ENCODE assay signal across 10 cellular contexts in the genomic region with DNA sequence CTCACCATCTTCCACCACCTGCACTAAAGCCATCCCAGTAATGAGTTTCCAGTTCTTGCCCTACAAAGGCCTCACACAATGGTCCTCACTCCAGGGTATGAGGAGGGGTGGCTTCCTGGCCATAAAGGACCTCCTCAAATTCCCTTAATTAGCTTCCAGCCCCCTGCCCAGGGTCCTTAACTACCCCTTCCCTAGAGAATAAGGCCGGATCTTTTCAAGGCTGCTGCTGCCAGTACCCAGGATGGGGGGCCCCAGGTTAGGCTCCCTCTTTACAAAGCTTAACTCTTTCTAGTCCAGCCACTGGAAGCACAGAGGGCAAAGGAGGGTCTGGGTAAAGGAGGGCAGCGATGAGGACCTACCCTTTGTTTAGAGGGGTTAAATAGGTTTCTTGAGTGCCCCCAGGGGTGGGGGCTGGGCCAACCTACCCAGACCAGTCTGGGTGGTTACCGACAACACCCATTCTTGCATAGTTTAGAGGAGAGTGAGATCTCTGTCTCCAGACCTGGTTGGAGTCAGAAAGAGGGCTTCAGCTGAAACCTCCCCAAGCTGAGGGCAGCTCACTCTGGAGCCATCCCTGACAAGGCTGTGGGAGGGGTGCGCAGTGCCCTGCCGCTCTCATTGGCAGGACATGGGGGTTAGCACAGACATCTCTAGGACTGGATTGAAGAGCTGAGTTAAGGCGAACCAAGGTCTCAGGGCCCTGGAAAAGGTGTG. TPM values are rescaled to one million over a fixed set of nuclear protein-coding genes. Genes with fewer than 3 reads are reported as not detected.
DNase-seq lines count a peak whose midpoint lies in the region; ATAC-seq and TF ChIP-seq lines count a peak whose summit lies in the region.
"Had no signal": no experiment of that assay in that cellular context is flagged by ENCODE, and none has a peak within 500 bp of the region (broad histone marks: within the 10 kb centered on the region; RNA-seq: fewer than 3 reads in every experiment).

No MANE protein-coding gene starts in this region.

- peak overlapping the region; percentile 70 to 87 (median 78) for H3K4me3 Mint-ChIP-seq in brain

- H3K4me1 Mint-ChIP-seq in brain, result peaks cover 100% of the 10 kb centered on the region

- no peak for TF ChIP-seq POLR2A in adrenal gland (IDR thresholded peaks at IDR 0.05)

- peak overlapping the region; percentile 91 to 96 (median 94) for H3K27ac Mint-ChIP-seq in brain

- WGBS in adrenal gland, 4 donors, result 58 to 89% (median 83%) methylated on average over 4 to 6 of the region's 6 CpGs

- H3K27me3 ChIP-seq in HUES48 (ENCODE audit: control insufficient read depth, insufficient read depth, low read length), result peaks cover 15% of the 10 kb centered on the region
- peaks cover 8% of the 10 kb centered on the region; the same call in 1 of the 2 replicates for H3K27me3 ChIP-seq in iPS-20b (ENCODE audit: insufficient read depth, low read length)
- peaks cover 14% of the 10 kb centered on the region for H3K27me3 ChIP-seq in adrenal gland

- ATAC-seq in HG02759 (IDR thresholded peaks at IDR 0.05; ENCODE audit: unreplicated experiment), result no peak

- no peaks in the 10 kb centered on the region for H3K36me3 ChIP-seq in HUES48 (ENCODE audit: control insufficient read depth, insufficient read depth, low read length)
- peaks cover 13% of the 10 kb centered on the region; the same call in 1 of the 2 replicates for H3K36me3 ChIP-seq in iPS-20b (ENCODE audit: insufficient read depth, low read depth, low read length)
- H3K36me3 ChIP-seq in adrenal gland (replicated peaks in 1 of 2), result no peaks in the 10 kb centered on the region

- H3K9me3 Mint-ChIP-seq in brain, result peaks cover 0 to 2% (median 0%) of the 10 kb centered on the region in 5 experiments

- intact Hi-C loops in adrenal gland (cut with DNase I), result no loop called here

- H3K4me1 ChIP-seq in HUES48 (ENCODE audit: control insufficient read depth, insufficient read depth, low read length) (peaks cover 76% of the 10 kb centered on the region), iPS-20b (ENCODE audit: insufficient read depth, low read length) (peaks cover 77% of the 10 kb centered on the region), adrenal gland (replicated peaks in 1 of 2) (no peaks in the 10 kb centered on the region)

- TF ChIP-seq CTCF in brain (conservative IDR thresholded peaks at IDR 0.05) (no peak), retinal pigment epithelial cell (conservative IDR thresholded peaks at IDR 0.05; ENCODE audit: low read depth, low read length) (no peak), adrenal gland (IDR thresholded peaks at IDR 0.05) (no peak)

- H3K27ac ChIP-seq in HUES48 (ENCODE audit: low read depth, low read length), result peak overlapping the region; percentile 95
- no peak overlapping the region for H3K27ac ChIP-seq in iPS-20b (ENCODE audit: low read length)
- no peak overlapping the region for H3K27ac ChIP-seq in adrenal gland

- H3K36me3 Mint-ChIP-seq in brain, result no peaks in the 10 kb centered on the region

- no peak overlapping the region for H3K9ac ChIP-seq in HUES48 (ENCODE audit: low read depth, low read length)
- H3K9ac ChIP-seq in iPS-20b (ENCODE audit: low read depth, low read length), result peak overlapping the region; percentile 70; the same call in 1 of the 2 replicates

- DNase-seq in retinal pigment epithelial cell (ENCODE audit: low read depth) (no peak), OCI-M2 (lab: John Stamatoyannopoulos, UW; ENCODE audit: unreplicated experiment) (no peak), adrenal gland (no peak)
- DNase-seq: amygdala had no signal

- H3K4me3 ChIP-seq in HUES48 (ENCODE audit: low read depth, low read length) (peak overlapping the region; percentile 47), iPS-20b (ENCODE audit: low read length) (peak overlapping the region; percentile 63), retinal pigment epithelial cell (ENCODE audit: low read length) (peak overlapping the region; percentile 57), adrenal gland (no peak overlapping the region)

- H3K27me3 Mint-ChIP-seq in brain, result peaks cover 7% of the 10 kb centered on the region

- H3K9me3 ChIP-seq in HUES48 (ENCODE audit: control insufficient read depth, insufficient read depth, low read length), result no peaks in the 10 kb centered on the region
- H3K9me3 ChIP-seq in iPS-20b (ENCODE audit: insufficient read depth, low read depth, low read length), result no peaks in the 10 kb centered on the region
- H3K9me3 ChIP-seq in adrenal gland (replicated peaks in 1 of 3), result no peaks in the 10 kb centered on the region

RNA-seq across cellular contexts. Expression of a gene that starts 7.1 kb away (rescaled TPM):
- polyA plus RNA-seq in brain (ENCODE audit: insufficient read depth, low read depth, low replicate concordance) (0.10 TPM), adrenal gland (under 1 TPM; 0.03 to 0.08 (median 0.05) TPM)
- total RNA-seq in adrenal gland, result not detected
- total RNA-seq: RPMI7951, skeletal muscle tissue had no signal

RNA-seq across cellular contexts. Expression of a gene that starts 26.8 kb away (rescaled TPM):
- polyA plus RNA-seq in brain (ENCODE audit: insufficient read depth, low read depth, low replicate concordance) (not detected), adrenal gland (under 1 TPM in 1 of 3 donors, not detected in 2; 0.64 TPM)
- total RNA-seq in adrenal gland, result not detected
- total RNA-seq: RPMI7951, skeletal muscle tissue had no signal

RNA-seq across cellular contexts. Expression of a gene that starts 55.8 kb away (rescaled TPM):
- polyA plus RNA-seq in brain (ENCODE audit: insufficient read depth, low read depth, low replicate concordance) (73.1 TPM), adrenal gland (10 to 100 TPM in 2 of 3 donors, 1 to 10 TPM in 1; 4.0 to 52.0 (median 14.7) TPM)
- 10 to 100 TPM in 7 of 8 donors, 1 to 10 TPM in 1; 8.6 to 31.3 (median 19.2) TPM for total RNA-seq in adrenal gland

Comparison
In these comparisons a context has a peak if more than half of its experiments do, and no peak if none do; other contexts are left out.
1. H3K4me3 ChIP-seq: peak in HUES48 (single experiment), iPS-20b (single experiment) and retinal pigment epithelial cell (single experiment); none in adrenal gland (0 of 4).